ENCODE assay signal across 7 cellular contexts in the genomic region with DNA sequence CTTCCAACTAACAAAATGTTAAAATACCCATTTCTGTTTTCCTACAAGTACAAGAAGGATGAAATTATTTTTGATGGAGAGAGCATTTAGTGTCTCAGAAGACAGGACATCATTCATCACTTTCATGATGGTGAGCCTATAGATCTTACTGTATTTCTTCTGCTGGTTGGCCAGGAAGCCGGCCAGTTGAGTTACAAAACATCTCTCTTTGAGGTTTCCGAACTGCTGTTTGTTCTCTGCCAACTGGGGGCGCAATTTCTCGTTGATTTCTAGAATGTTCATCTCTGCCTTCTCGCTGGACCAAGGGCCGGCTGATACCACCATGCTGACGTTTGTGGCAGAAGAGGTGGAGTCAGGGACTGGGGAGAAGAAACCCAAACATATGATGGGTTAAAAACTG. TPM values are rescaled to one million over a fixed set of nuclear protein-coding genes. Genes with fewer than 3 reads are reported as not detected.
DNase-seq lines count a peak whose midpoint lies in the region; ATAC-seq and TF ChIP-seq lines count a peak whose summit lies in the region.
"Not testable (repeated sequence)": the region's sequence is repeated elsewhere in the genome, so short reads cannot be mapped to it uniquely, and the experiment has no call there.

No MANE protein-coding gene starts in this region.

- H3K9me3 Mint-ChIP-seq in activated CD4-positive, alpha-beta T cell treated with anti-CD3 and anti-CD28 coated beads for 36 hours (ENCODE audit: low read depth); chondrocyte (ENCODE audit: low read depth): not testable (repeated sequence)

- not testable (repeated sequence) for H3K27ac Mint-ChIP-seq in activated CD4-positive, alpha-beta T cell treated with anti-CD3 and anti-CD28 coated beads for 36 hours; chondrocyte (ENCODE audit: unreplicated experiment)

- not testable (repeated sequence) for H3K4me1 ChIP-seq in hepatocyte (ENCODE audit: insufficient read depth)

- TF ChIP-seq CTCF in GM13977 (IDR thresholded peaks at IDR 0.05; ENCODE audit: extremely low read depth, insufficient read depth, missing control alignments): not testable (repeated sequence)
- TF ChIP-seq CTCF in chondrocyte (IDR thresholded peaks at IDR 0.05): peak; percentile 44
- peak; percentile 4 for TF ChIP-seq CTCF in hepatocyte (IDR thresholded peaks at IDR 0.05; ENCODE audit: poor library complexity)

- DNase-seq in GM13977 (ENCODE audit: low spot score) (peak; percentile 2), NAMALWA (ENCODE audit: low spot score) (peak; percentile 9), fibroblast of gingiva (ENCODE audit: low read depth) (peak; percentile 14), pons (ENCODE audit: low spot score) (peak; percentile 2)
- peak; percentile 6 for DNase-seq in activated CD4-positive, alpha-beta T cell treated with anti-CD3 and anti-CD28 coated beads for 36 hours
- DNase-seq in chondrocyte (ENCODE audit: low spot score); hepatocyte (ENCODE audit: low spot score): not testable (repeated sequence)

- not testable (repeated sequence) for H3K4me2 ChIP-seq in hepatocyte

- not testable (repeated sequence) for H3K9me3 ChIP-seq in hepatocyte (ENCODE audit: low read depth)

- CTCF ChIA-PET in activated CD4-positive, alpha-beta T cell treated with anti-CD3 and anti-CD28 coated beads for 36 hours (lab: Charles Lee): not testable (repeated sequence)

- H3K4me3 ChIP-seq in hepatocyte: not testable (repeated sequence)

- in situ Hi-C loops in GM13977 (cut with MboI; ENCODE audit: low pct_unique_long_range_greater_than_20kb, low sequenced_read_pairs, unreplicated experiment): not testable (repeated sequence)

- 31% methylated on average over 6 of the region's 7 CpGs for WGBS in hepatocyte (ENCODE audit: low lambda C conversion rate, missing lambda C conversion rate)

- H3K79me2 ChIP-seq in hepatocyte: not testable (repeated sequence)

- H3K27me3 ChIP-seq in hepatocyte: not testable (repeated sequence)

- H3K36me3 ChIP-seq in hepatocyte (replicated peaks; ENCODE audit: insufficient read depth, low read depth): not testable (repeated sequence)

- not testable (repeated sequence) for H3K27ac ChIP-seq in hepatocyte

- H3K9me2 ChIP-seq in hepatocyte (replicated peaks; ENCODE audit: insufficient read depth): not testable (repeated sequence)

- not testable (repeated sequence) for H3K4me3 Mint-ChIP-seq in activated CD4-positive, alpha-beta T cell treated with anti-CD3 and anti-CD28 coated beads for 36 hours; chondrocyte (ENCODE audit: unreplicated experiment)

- not testable (repeated sequence) for H3K4me1 Mint-ChIP-seq in activated CD4-positive, alpha-beta T cell treated with anti-CD3 and anti-CD28 coated beads for 36 hours; chondrocyte (ENCODE audit: low read depth)

- H2AFZ ChIP-seq in hepatocyte: not testable (repeated sequence)

- H3K27me3 Mint-ChIP-seq in activated CD4-positive, alpha-beta T cell treated with anti-CD3 and anti-CD28 coated beads for 36 hours; chondrocyte (ENCODE audit: low read depth): not testable (repeated sequence)

- ATAC-seq in activated CD4-positive, alpha-beta T cell treated with anti-CD3 and anti-CD28 coated beads for 36 hours: not testable (repeated sequence)

- POLR2A ChIA-PET in activated CD4-positive, alpha-beta T cell treated with anti-CD3 and anti-CD28 coated beads for 36 hours (lab: Charles Lee): not testable (repeated sequence)

- intact Hi-C loops in activated CD4-positive, alpha-beta T cell treated with anti-CD3 and anti-CD28 coated beads for 36 hours (cut with DNase I, micrococcal nuclease): not testable (repeated sequence)

- not testable (repeated sequence) for H4K20me1 ChIP-seq in hepatocyte (ENCODE audit: insufficient read depth, poor library complexity, severe bottlenecking)

- H3K36me3 Mint-ChIP-seq in activated CD4-positive, alpha-beta T cell treated with anti-CD3 and anti-CD28 coated beads for 36 hours (ENCODE audit: low read depth); chondrocyte (ENCODE audit: low read depth): not testable (repeated sequence)

RNA-seq across cellular contexts. Expression of a gene that starts 20.5 kb away (rescaled TPM):
- 1 to 10 TPM; 1.2 to 1.5 TPM for total RNA-seq in activated CD4-positive, alpha-beta T cell treated with anti-CD3 and anti-CD28 coated beads for 36 hours
- total RNA-seq in chondrocyte (2.7 to 5.7 TPM (median 3.4 TPM) in 3 replicates), hepatocyte (3.4 and 4.0 TPM in 2 replicates)
- polyA plus RNA-seq in hepatocyte: 1.3 and 1.5 TPM in 2 replicates
